1 cellular context compared by ENCODE assay signal in the genomic region with DNA sequence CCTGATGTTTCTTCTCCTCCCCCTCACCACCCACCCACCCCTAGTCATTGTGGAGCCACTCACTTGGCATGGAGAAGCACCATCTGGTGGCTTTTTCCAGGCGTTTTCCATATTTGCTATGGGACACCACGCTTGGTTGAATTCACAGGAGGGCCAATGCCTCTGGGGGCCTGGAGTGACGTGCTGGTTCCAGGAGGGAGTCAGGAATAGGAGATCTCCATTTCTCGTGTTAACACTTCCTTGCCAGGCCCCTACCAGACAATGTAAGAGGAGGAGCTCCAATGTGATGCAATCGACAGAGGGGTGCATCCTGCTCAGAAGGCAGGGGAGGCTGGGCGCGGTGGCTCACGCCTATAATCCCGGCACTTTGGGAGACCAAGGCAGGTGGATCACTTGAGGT.
A peak's percentile ranks its signal among the peaks of the same experiment; 100 is the strongest.
TF ChIP-seq lines count a peak whose summit lies in the region.

No MANE protein-coding gene starts in this region.

TF ChIP-seq in H1, 55 proteins besides CTCF, POLR2A, EP300 and RAD21:
- TF ChIP-seq CEBPB (IDR thresholded peaks at IDR 0.05; ENCODE audit: low read depth, low read length) (peak; percentile 16; the same call in 1 of the 2 replicates), TAF7 (optimal IDR thresholded peaks at IDR 0.05; ENCODE audit: borderline replicate concordance, low read depth, low read length) (no peak), ATF2 (IDR thresholded peaks at IDR 0.05; ENCODE audit: low read length) (no peak)
